ENCODE assay signal across 22 cellular contexts in genomic region chr7:2032876-2033407, GRCh38.
DNase-seq lines count a peak whose midpoint lies in the region; ATAC-seq and TF ChIP-seq lines count a peak whose summit lies in the region.
"Had no signal": no experiment of that assay in that cellular context is flagged by ENCODE, and none has a peak within 500 bp of the region (broad histone marks: within the 10 kb centered on the region; RNA-seq: fewer than 3 reads in every experiment).

No MANE protein-coding gene starts in this region.

- intact Hi-C loops in Right ventricle myocardium inferior (cut with DNase I): no loop called here

- H3K4me1 ChIP-seq in right atrium auricular region (peaks cover 0 to 21% of the 10 kb centered on the region in 2 donors), mesodermal cell (ENCODE audit: control insufficient read depth, insufficient read depth, low read length, poor library complexity, severe bottlenecking) (peaks cover 10% of the 10 kb centered on the region), suprapubic skin (peaks cover 9% of the 10 kb centered on the region)

- TF ChIP-seq CTCF in right atrium auricular region (IDR thresholded peaks at IDR 0.05): no peak
- TF ChIP-seq CTCF in WTC11 (IDR thresholded peaks at IDR 0.05): no peak
- TF ChIP-seq CTCF in suprapubic skin (IDR thresholded peaks at IDR 0.05): no peak

- peak overlapping the region; percentile 89 for H3K27ac Mint-ChIP-seq in WTC11
- H3K27ac Mint-ChIP-seq in T-cell: no peak overlapping the region
- H3K27ac Mint-ChIP-seq: stimulated activated naive CD8-positive, alpha-beta T cell treated with anti-CD3 and anti-CD28 coated beads, Interleukin-15, Interleukin-2, amounts not matched to agents 100 ng/mL and 50 ng/mL, for 24 hours; T-helper 1 cell treated with Interleukin-12 subunit alpha and Interleukin-12 subunit beta and Interleukin-4 antibody, amounts not matched to agents 30 μg/mL and 1 μg/mL, for 36 hours had no signal

- H3K9me3 ChIP-seq in right atrium auricular region (peaks cover 0 to 9% of the 10 kb centered on the region in 2 donors), mesodermal cell (ENCODE audit: control insufficient read depth, low read length) (peaks cover 11% of the 10 kb centered on the region), suprapubic skin (peaks cover 5% of the 10 kb centered on the region)

- H3K4me1 Mint-ChIP-seq in WTC11 (peaks cover 12% of the 10 kb centered on the region), T-cell (peaks cover 38 to 49% (median 47%) of the 10 kb centered on the region in 3 donors)

- H3K36me3 Mint-ChIP-seq in WTC11: peaks cover 6% of the 10 kb centered on the region
- peaks cover 24% of the 10 kb centered on the region for H3K36me3 Mint-ChIP-seq in T-cell

- H3K9me3 Mint-ChIP-seq in WTC11: peaks cover 6% of the 10 kb centered on the region
- peaks cover 6 to 15% (median 9%) of the 10 kb centered on the region in 3 donors for H3K9me3 Mint-ChIP-seq in T-cell

- H3K27ac ChIP-seq in right atrium auricular region (no peak overlapping the region), mesodermal cell (ENCODE audit: low read depth, low read length, severe bottlenecking) (peak overlapping the region; percentile 29), suprapubic skin (no peak overlapping the region)

- no peak overlapping the region for H3K4me3 ChIP-seq in right atrium auricular region
- no peak overlapping the region for H3K4me3 ChIP-seq in mesodermal cell (ENCODE audit: extremely low read depth, insufficient read depth, low read length, poor library complexity, severe bottlenecking)
- no peak overlapping the region for H3K4me3 ChIP-seq in suprapubic skin
- H3K4me3 ChIP-seq: lung had no signal

- no peak for TF ChIP-seq POLR2A in suprapubic skin (IDR thresholded peaks at IDR 0.05)

- POLR2A ChIA-PET in WTC11 (lab: Charles Lee): no interaction called here
- POLR2A ChIA-PET in T-cell (lab: Charles Lee): no interaction called here

- no peaks in the 10 kb centered on the region for H3K36me3 ChIP-seq in right atrium auricular region
- peaks cover 8% of the 10 kb centered on the region for H3K36me3 ChIP-seq in mesodermal cell (ENCODE audit: control insufficient read depth, insufficient read depth, low read length)
- H3K36me3 ChIP-seq in suprapubic skin: no peaks in the 10 kb centered on the region

- CTCF ChIA-PET in WTC11 (lab: Charles Lee) (no interaction called here), T-cell (lab: Charles Lee) (interaction anchor here in 1 of 2 donors (0.6 kb wide), 1 partner anchor 86 kb away, joined by 4 read pairs; no protein-coding TSS in a partner anchor)

- H3K4me3 Mint-ChIP-seq in WTC11 (no peak overlapping the region), T-cell (no peak overlapping the region)
- H3K4me3 Mint-ChIP-seq: CD8-positive, alpha-beta memory T cell; central memory CD8-positive, alpha-beta T cell; nephron; stimulated activated naive CD8-positive, alpha-beta T cell treated with anti-CD3 and anti-CD28 coated beads, Interleukin-15, Interleukin-2, amounts not matched to agents 100 ng/mL and 50 ng/mL, for 24 hours; T-helper 1 cell treated with Interleukin-12 subunit alpha and Interleukin-12 subunit beta and Interleukin-4 antibody, amounts not matched to agents 30 μg/mL and 1 μg/mL, for 36 hours had no signal

- H3K27me3 Mint-ChIP-seq in WTC11 (ENCODE audit: low read depth) (no peaks in the 10 kb centered on the region), T-cell (no peaks in the 10 kb centered on the region)
- H3K27me3 Mint-ChIP-seq: central memory CD8-positive, alpha-beta T cell; stimulated activated naive CD8-positive, alpha-beta T cell treated with anti-CD3 and anti-CD28 coated beads, Interleukin-15, Interleukin-2, amounts not matched to agents 100 ng/mL and 50 ng/mL, for 24 hours had no signal

- no peak for ATAC-seq in Right ventricle myocardium inferior
- ATAC-seq in WTC11: no peak
- ATAC-seq in T-cell (replicated peaks in 1 of 4): no peak
- ATAC-seq: HCT116 had no signal

- 92 to 94% methylated on average over 14 to 18 of the region's 19 CpGs for WGBS in mesodermal cell (ENCODE audit: insufficient coverage in 2 of 2), 2 experiments
- 91% methylated on average over 13 of the region's 19 CpGs for WGBS in suprapubic skin

- TF ChIP-seq EP300 in suprapubic skin (IDR thresholded peaks at IDR 0.05): no peak

- H3K27me3 ChIP-seq in right atrium auricular region (no peaks in the 10 kb centered on the region), suprapubic skin (no peaks in the 10 kb centered on the region)

- DNase-seq in Right ventricle myocardium inferior (ENCODE audit: missing footprints) (peak; percentile 64), right atrium auricular region (ENCODE audit: low spot score) (no peak), WTC11 (ENCODE audit: low spot score) (peak; percentile 8), suprapubic skin (ENCODE audit: low spot score in 2 of 2) (peak; percentile 44 to 65), NCI-H510A treated with DMSO at 0.1 percent for 48 hours (lab: John Stamatoyannopoulos, UW) (no peak), AML-193 (lab: John Stamatoyannopoulos, UW) (no peak), T-cell (no peak)
- DNase-seq: DMS79 treated with DMSO at 0.1 percent for 48 hours; effector CD8-positive, alpha-beta T cell; KBM-7; NCI-H1048; NCI-H2081; NCI-H524 treated with DMSO at 0.1 percent for 48 hours; SHP77 treated with DMSO at 0.1 percent for 48 hours had no signal

TF ChIP-seq in WTC11, 78 proteins besides CTCF, POLR2A, EP300 and RAD21 (continues in another document):
- TF ChIP-seq GABPB1 (CRISPR knock-in tag; IDR thresholded peaks at IDR 0.05) (no peak), AFF4 (CRISPR knock-in tag; IDR thresholded peaks at IDR 0.05; ENCODE audit: borderline replicate concordance) (no peak), JAZF1 (CRISPR knock-in tag; IDR thresholded peaks at IDR 0.05) (no peak), NFYB (CRISPR knock-in tag; conservative IDR thresholded peaks at IDR 0.05; ENCODE audit: low read depth) (no peak), USF2 (CRISPR knock-in tag; IDR thresholded peaks at IDR 0.05) (no peak)
- TF ChIP-seq, protein P1, sequence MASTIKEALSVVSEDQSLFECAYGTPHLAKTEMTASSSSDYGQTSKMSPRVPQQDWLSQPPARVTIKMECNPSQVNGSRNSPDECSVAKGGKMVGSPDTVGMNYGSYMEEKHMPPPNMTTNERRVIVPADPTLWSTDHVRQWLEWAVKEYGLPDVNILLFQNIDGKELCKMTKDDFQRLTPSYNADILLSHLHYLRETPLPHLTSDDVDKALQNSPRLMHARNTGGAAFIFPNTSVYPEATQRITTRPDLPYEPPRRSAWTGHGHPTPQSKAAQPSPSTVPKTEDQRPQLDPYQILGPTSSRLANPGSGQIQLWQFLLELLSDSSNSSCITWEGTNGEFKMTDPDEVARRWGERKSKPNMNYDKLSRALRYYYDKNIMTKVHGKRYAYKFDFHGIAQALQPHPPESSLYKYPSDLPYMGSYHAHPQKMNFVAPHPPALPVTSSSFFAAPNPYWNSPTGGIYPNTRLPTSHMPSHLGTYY (CRISPR knock-in tag; IDR thresholded peaks at IDR 0.05): no peak

Comparison
In these comparisons a context has a peak if more than half of its experiments do, and no peak if none do; other contexts are left out.
1. DNase-seq: peak in Right ventricle myocardium inferior (single experiment), WTC11 (single experiment) and suprapubic skin (2 of 2); none in right atrium auricular region (single experiment), NCI-H510A treated with DMSO at 0.1 percent for 48 hours (single experiment), AML-193 (0 of 2) and T-cell (0 of 34).